8 cellular contexts compared by ENCODE assay signal in the genomic region with DNA sequence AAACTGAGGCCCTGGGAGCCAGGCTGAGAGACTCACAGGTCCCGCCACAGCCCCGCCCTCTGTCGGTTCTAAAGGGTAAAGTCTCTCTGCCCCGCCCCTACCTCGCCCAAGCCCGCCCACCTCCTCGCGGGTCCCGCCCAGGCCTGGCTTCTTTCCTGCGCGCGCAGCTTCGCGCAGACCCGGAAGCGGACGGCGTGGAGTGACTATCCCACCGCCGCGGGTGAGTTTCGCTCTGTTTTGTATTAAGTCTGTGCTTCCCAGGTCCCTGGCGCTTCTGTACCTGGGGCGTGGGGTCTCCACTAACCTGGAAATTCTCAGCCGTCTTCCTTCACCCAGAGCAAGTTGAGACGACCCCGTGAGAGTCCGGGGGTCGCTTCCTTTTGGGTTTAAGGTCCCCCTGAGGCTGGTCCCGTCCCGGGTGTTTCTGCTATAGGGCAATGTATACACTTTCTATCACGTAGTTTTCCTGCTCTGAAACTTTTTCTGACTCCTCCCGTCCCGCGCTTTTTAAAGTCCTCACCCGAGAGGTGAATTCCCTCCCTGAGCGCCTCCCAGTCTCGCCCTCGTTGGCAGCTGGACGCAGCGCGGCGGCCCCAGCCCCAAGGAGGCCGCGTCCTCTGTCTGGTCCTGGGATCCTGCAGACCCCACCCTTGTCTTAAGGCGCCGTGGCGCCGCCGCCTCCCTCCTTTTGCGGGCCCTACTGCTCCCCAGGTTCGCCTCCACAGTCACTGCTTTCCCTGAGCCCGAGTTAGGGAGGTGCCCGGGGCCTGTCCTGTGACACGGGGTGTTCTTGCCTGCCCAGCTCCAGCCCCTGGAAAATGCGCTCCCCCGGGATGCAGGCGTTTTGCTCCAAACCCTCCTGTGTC. TPM values are rescaled to one million over a fixed set of nuclear protein-coding genes. Genes with fewer than 3 reads are reported as not detected.
DNase-seq lines count a peak whose midpoint lies in the region; ATAC-seq lines count a peak whose summit lies in the region.

Gene ZNF765 (plus strand): TSS at position 176 of the 866 bp plus-strand sequence. CDS start 2,867 bp downstream, outside the sequence.

- ATAC-seq in GM19035 (IDR thresholded peaks at IDR 0.05; ENCODE audit: unreplicated experiment) (peak; percentile 96), HG03354 (IDR thresholded peaks at IDR 0.05; ENCODE audit: poor library complexity, severe bottlenecking, unreplicated experiment) (peak; percentile 96)

- H3K27ac ChIP-seq in cingulate gyrus (ENCODE audit: low read depth, low read length) (peak within 1 kb of the TSS; percentile 60), layer of hippocampus (ENCODE audit: low read depth, low read length) (peak within 1 kb of the TSS; percentile 57)

- DNase-seq in AML-193 (lab: John Stamatoyannopoulos, UW) (peak; percentile 66 to 79), NCI-H460 (ENCODE audit: extremely low read depth, low read depth) (peak; percentile 77)
- peak; percentile 88 to 95 for DNase-seq in activated CD4-positive, alpha-beta T cell treated with anti-CD3 and anti-CD28 coated beads for 24 hours (ENCODE audit: low read depth in 2 of 2)
- peak; percentile 88 to 98 (median 96) for DNase-seq in stimulated activated CD4-positive, alpha-beta T cell treated with anti-CD3 and anti-CD28 coated beads, Interleukin-1b, Interleukin-23, amount 100 ng/mL, for 24 hours (ENCODE audit: low read depth in 4 of 4, low spot score in 1 of 4)

- H3K27me3 ChIP-seq in layer of hippocampus (ENCODE audit: control insufficient read depth, insufficient read depth, low read length), result no peaks in the 10 kb centered on the region

RNA-seq across cellular contexts. Expression of gene ZNF765, which starts in this region (rescaled TPM):
- total RNA-seq in NCI-H460 (2014; rRNA removed; shearing (Covaris generic)), result 8.6 and 10.7 TPM in 2 replicates
- polyA plus RNA-seq in NCI-H460 (2014; cell fraction: nucleus; rRNA removed), result 1.5 and 4.3 TPM in 2 replicates

Comparison
In these comparisons a context has a peak if more than half of its experiments do, and no peak if none do; other contexts are left out.
1. Peak in every context shown above with its lines: DNase-seq, ATAC-seq and H3K27ac ChIP-seq.